In the genomic region with DNA sequence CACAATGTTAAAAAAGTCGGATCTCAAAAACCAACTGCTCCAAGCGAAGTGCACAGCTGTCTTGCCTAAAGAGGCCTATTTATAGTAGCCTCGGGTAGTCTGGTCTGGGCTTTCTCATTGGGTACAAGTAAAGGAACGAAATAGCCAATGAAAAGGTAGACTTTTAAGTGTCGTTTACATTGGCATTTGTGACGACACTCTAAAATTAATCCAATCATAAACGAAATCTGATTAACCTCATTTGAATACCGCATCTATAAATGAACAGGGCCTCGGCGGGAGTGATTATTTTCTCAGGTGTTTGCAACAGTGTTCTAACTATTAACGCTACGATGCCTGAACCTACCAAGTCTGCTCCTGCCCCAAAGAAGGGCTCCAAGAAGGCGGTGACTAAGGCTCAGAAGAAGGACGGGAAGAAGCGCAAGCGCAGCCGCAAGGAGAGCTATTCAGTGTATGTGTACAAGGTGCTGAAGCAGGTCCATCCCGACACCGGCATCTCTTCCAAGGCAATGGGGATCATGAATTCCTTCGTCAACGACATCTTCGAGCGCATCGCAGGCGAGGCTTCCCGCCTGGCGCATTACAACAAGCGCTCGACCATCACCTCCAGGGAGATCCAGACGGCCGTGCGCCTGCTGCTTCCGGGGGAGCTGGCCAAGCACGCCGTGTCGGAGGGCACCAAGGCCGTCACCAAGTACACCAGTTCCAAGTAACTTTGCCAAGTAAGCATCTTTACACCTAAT, we compare ENCODE assay signal across 8 cellular contexts.
A peak's percentile ranks its signal among the peaks of the same experiment; 100 is the strongest.
DNase-seq lines count a peak whose midpoint lies in the region; ATAC-seq, FAIRE-seq and TF ChIP-seq lines count a peak whose summit lies in the region.

No MANE protein-coding gene starts in this region.

- H3K4me1 ChIP-seq in A549, result peaks cover 24% of the 10 kb centered on the region

- no peaks in the 10 kb centered on the region for H3K27me3 ChIP-seq in bronchial epithelial cell (ENCODE audit: control insufficient read depth, insufficient read depth, low read length)

- ATAC-seq in A549, result peak; percentile 69 to 81
- peak; percentile 60 for ATAC-seq in GM18867 (IDR thresholded peaks at IDR 0.05; ENCODE audit: unreplicated experiment)
- ATAC-seq in HG03103 (IDR thresholded peaks at IDR 0.05; ENCODE audit: low read depth, unreplicated experiment), result peak; percentile 51

- WGBS in A549 (ENCODE audit: missing lambda C conversion rate), result 1% methylated on average over 28 of the region's 37 CpGs

- H3K4me3 ChIP-seq in A549 (peak overlapping the region; percentile 72), bronchial epithelial cell (ENCODE audit: low read depth, low read length) (peak overlapping the region; percentile 76), skin epidermis (peak overlapping the region; percentile 57 to 87 (median 71))

- H3K36me3 ChIP-seq in bronchial epithelial cell (ENCODE audit: control insufficient read depth, insufficient read depth, low read length), result no peaks in the 10 kb centered on the region

- no peak for FAIRE-seq in A549 (lab: Jason Lieb, UNC)
- no peak for FAIRE-seq in bronchial epithelial cell (lab: Jason Lieb, UNC)

- no peak for TF ChIP-seq RAD21 in A549 (conservative IDR thresholded peaks at IDR 0.05 in 1 of 2, IDR thresholded peaks at IDR 0.05 in 1 of 2)

- no peaks in the 10 kb centered on the region for H3K9me3 ChIP-seq in A549

- POLR2A ChIA-PET in A549 (lab: Yijun Ruan, JAX), result interaction anchor here (0.7 to 6.9 kb wide), 32 partner anchors 12 to 1735 kb away, joined by 3 to 350 read pairs (median 7); a partner anchor contains a TSS

- H3K27ac ChIP-seq in A549 (peak overlapping the region; percentile 91 to 95), VCaP (peak overlapping the region; percentile 90), skin epidermis (peak overlapping the region in 20 of 21 experiments; percentile 22 to 95 (median 84))

- peak; percentile 87 to 96 for DNase-seq in A549 (ENCODE audit: low read depth in 1 of 2, low spot score in 1 of 2)
- peak; percentile 93 for DNase-seq in NCI-H2196 (lab: John Stamatoyannopoulos, UW; ENCODE audit: unreplicated experiment)
- peak; percentile 99 for DNase-seq in bronchial epithelial cell (ENCODE audit: low read depth)
- DNase-seq in iPS-NIHi11 (ENCODE audit: low spot score), result peak; percentile 79

- peak; percentile 90 for TF ChIP-seq POLR2A in A549 (IDR thresholded peaks at IDR 0.05; ENCODE audit: low read length)

- no peak for TF ChIP-seq EP300 in A549 (IDR thresholded peaks at IDR 0.05)

- TF ChIP-seq CTCF in A549 (IDR thresholded peaks at IDR 0.05) (no peak), VCaP (conservative IDR thresholded peaks at IDR 0.05) (no peak), bronchial epithelial cell (IDR thresholded peaks at IDR 0.05; ENCODE audit: insufficient read depth, low read length, severe bottlenecking) (no peak)

- CTCF ChIA-PET in A549 (lab: Yijun Ruan, JAX), result interaction anchor here (1.0 to 4.6 kb wide), 3 partner anchors 31 to 54 kb away, joined by 3 to 22 read pairs (median 4); a partner anchor contains a TSS

- peak overlapping the region; percentile 95 for H3K4me2 ChIP-seq in A549

TF ChIP-seq in A549, 52 proteins besides CTCF, POLR2A, EP300 and RAD21 (continues in another document):
- TF ChIP-seq PHF8 (IDR thresholded peaks at IDR 0.05; ENCODE audit: borderline replicate concordance, low read depth), result peak; percentile 23; the same call in 1 of the 2 replicates
- TF ChIP-seq CBX8 (IDR thresholded peaks at IDR 0.05), result no peak
- TF ChIP-seq, protein P1, sequence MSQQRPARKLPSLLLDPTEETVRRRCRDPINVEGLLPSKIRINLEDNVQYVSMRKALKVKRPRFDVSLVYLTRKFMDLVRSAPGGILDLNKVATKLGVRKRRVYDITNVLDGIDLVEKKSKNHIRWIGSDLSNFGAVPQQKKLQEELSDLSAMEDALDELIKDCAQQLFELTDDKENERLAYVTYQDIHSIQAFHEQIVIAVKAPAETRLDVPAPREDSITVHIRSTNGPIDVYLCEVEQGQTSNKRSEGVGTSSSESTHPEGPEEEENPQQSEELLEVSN (IDR thresholded peaks at IDR 0.05; ENCODE audit: borderline replicate concordance, low read depth), result no peak
- no peak for TF ChIP-seq CHD2 (IDR thresholded peaks at IDR 0.05; ENCODE audit: low read length, partially characterized antibody)
- no peak for TF ChIP-seq ZNF302 (CRISPR knock-in tag; IDR thresholded peaks at IDR 0.05)
- TF ChIP-seq, protein P2, sequence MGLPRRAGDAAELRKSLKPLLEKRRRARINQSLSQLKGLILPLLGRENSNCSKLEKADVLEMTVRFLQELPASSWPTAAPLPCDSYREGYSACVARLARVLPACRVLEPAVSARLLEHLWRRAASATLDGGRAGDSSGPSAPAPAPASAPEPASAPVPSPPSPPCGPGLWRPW (IDR thresholded peaks at IDR 0.05), result no peak
- TF ChIP-seq, protein P3, sequence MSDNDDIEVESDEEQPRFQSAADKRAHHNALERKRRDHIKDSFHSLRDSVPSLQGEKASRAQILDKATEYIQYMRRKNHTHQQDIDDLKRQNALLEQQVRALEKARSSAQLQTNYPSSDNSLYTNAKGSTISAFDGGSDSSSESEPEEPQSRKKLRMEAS (IDR thresholded peaks at IDR 0.05), result peak; percentile 35
- no peak for TF ChIP-seq NPAS2 (CRISPR knock-in tag; IDR thresholded peaks at IDR 0.05; ENCODE audit: borderline replicate concordance)
- peak; percentile 90 to 92; a peak in 4 of 5 replicates for TF ChIP-seq JUN (IDR thresholded peaks at IDR 0.05)
- TF ChIP-seq ZFP36 (IDR thresholded peaks at IDR 0.05; ENCODE audit: borderline replicate concordance, partially characterized antibody), result no peak
- TF ChIP-seq POLR2AphosphoS2 (conservative IDR thresholded peaks at IDR 0.05; ENCODE audit: low read length), result no peak
- no peak for TF ChIP-seq HDAC2 (IDR thresholded peaks at IDR 0.05)
- TF ChIP-seq EHF (CRISPR knock-in tag; IDR thresholded peaks at IDR 0.05), result no peak
- TF ChIP-seq, protein P4, sequence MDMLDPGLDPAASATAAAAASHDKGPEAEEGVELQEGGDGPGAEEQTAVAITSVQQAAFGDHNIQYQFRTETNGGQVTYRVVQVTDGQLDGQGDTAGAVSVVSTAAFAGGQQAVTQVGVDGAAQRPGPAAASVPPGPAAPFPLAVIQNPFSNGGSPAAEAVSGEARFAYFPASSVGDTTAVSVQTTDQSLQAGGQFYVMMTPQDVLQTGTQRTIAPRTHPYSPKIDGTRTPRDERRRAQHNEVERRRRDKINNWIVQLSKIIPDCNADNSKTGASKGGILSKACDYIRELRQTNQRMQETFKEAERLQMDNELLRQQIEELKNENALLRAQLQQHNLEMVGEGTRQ (IDR thresholded peaks at IDR 0.05), result no peak
- no peak for TF ChIP-seq BHLHE40 (IDR thresholded peaks at IDR 0.05; ENCODE audit: low read depth, low read length)
- no peak for TF ChIP-seq CBX2 (IDR thresholded peaks at IDR 0.05; ENCODE audit: borderline replicate concordance, low read depth)
- TF ChIP-seq KDM1A (IDR thresholded peaks at IDR 0.05; ENCODE audit: low read depth), result no peak
- TF ChIP-seq ZC3H11A (IDR thresholded peaks at IDR 0.05), result no peak
- TF ChIP-seq FOSB (CRISPR knock-in tag; IDR thresholded peaks at IDR 0.05), result no peak
- TF ChIP-seq RCOR1 (IDR thresholded peaks at IDR 0.05; ENCODE audit: low read depth, low read length), result no peak
- no peak for TF ChIP-seq NR3C1 (IDR thresholded peaks at IDR 0.05)
- peak; percentile 87 for TF ChIP-seq MAFK (IDR thresholded peaks at IDR 0.05; ENCODE audit: partially characterized antibody)
- TF ChIP-seq ZSCAN20 (CRISPR knock-in tag; IDR thresholded peaks at IDR 0.05), result no peak
- TF ChIP-seq TP53 (CRISPR knock-in tag; IDR thresholded peaks at IDR 0.05), result peak; percentile 42; the same call in 1 of the 2 replicates
- TF ChIP-seq, protein P5, sequence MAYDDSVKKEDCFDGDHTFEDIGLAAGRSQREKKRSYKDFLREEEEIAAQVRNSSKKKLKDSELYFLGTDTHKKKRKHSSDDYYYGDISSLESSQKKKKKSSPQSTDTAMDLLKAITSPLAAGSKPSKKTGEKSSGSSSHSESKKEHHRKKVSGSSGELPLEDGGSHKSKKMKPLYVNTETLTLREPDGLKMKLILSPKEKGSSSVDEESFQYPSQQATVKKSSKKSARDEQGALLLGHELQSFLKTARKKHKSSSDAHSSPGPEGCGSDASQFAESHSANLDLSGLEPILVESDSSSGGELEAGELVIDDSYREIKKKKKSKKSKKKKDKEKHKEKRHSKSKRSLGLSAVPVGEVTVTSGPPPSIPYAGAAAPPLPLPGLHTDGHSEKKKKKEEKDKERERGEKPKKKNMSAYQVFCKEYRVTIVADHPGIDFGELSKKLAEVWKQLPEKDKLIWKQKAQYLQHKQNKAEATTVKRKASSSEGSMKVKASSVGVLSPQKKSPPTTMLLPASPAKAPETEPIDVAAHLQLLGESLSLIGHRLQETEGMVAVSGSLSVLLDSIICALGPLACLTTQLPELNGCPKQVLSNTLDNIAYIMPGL (CRISPR knock-in tag; IDR thresholded peaks at IDR 0.05; ENCODE audit: borderline replicate concordance), result no peak
- TF ChIP-seq, protein P6, sequence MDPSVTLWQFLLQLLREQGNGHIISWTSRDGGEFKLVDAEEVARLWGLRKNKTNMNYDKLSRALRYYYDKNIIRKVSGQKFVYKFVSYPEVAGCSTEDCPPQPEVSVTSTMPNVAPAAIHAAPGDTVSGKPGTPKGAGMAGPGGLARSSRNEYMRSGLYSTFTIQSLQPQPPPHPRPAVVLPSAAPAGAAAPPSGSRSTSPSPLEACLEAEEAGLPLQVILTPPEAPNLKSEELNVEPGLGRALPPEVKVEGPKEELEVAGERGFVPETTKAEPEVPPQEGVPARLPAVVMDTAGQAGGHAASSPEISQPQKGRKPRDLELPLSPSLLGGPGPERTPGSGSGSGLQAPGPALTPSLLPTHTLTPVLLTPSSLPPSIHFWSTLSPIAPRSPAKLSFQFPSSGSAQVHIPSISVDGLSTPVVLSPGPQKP (IDR thresholded peaks at IDR 0.05; ENCODE audit: low read depth, low read length), result no peak
- TF ChIP-seq, protein P7, sequence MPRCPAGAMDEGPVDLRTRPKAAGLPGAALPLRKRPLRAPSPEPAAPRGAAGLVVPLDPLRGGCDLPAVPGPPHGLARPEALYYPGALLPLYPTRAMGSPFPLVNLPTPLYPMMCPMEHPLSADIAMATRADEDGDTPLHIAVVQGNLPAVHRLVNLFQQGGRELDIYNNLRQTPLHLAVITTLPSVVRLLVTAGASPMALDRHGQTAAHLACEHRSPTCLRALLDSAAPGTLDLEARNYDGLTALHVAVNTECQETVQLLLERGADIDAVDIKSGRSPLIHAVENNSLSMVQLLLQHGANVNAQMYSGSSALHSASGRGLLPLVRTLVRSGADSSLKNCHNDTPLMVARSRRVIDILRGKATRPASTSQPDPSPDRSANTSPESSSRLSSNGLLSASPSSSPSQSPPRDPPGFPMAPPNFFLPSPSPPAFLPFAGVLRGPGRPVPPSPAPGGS (IDR thresholded peaks at IDR 0.05), result peak; percentile 75; the same call in 2 of the 3 replicates
- TF ChIP-seq KDM5A (IDR thresholded peaks at IDR 0.05), result no peak
- no peak; the same call in 1 of the 2 replicates for TF ChIP-seq TFCP2L1 (CRISPR knock-in tag; IDR thresholded peaks at IDR 0.05)
- no peak for TF ChIP-seq HEYL (CRISPR knock-in tag; IDR thresholded peaks at IDR 0.05)

Comparison
In these comparisons a context has a peak if more than half of its experiments do, and no peak if none do; other contexts are left out.
1. Peak in every context shown above with its lines: DNase-seq, ATAC-seq, H3K4me3 ChIP-seq and H3K27ac ChIP-seq.